ENCODE assay signal across 18 cellular contexts in genomic region chr3:17359911-17360310, GRCh38.
"Had no signal": no experiment of that assay in that cellular context is flagged by ENCODE, and none has a peak within 500 bp of the region (broad histone marks: within the 10 kb centered on the region; RNA-seq: fewer than 3 reads in every experiment).

No MANE protein-coding gene starts in this region.

- FAIRE-seq: HTR-8/SVneo, RCC 7860 had no signal

- H3K27ac ChIP-seq: HL-60 had no signal

- DNase-seq: KBM-7, MV-4-11, NCI-H1048, NCI-H1436, NCI-H187, NCI-H2029, NCI-H2081 treated with DMSO at 0.1 percent for 48 hours, NCI-H2171, NCI-H226, NCI-H446, NCI-H510A, NCI-H774, Right ventricle myocardium superior, RPMI8226, SIG-M5 had no signal
